19 cellular contexts compared by ENCODE assay signal in the genomic region with DNA sequence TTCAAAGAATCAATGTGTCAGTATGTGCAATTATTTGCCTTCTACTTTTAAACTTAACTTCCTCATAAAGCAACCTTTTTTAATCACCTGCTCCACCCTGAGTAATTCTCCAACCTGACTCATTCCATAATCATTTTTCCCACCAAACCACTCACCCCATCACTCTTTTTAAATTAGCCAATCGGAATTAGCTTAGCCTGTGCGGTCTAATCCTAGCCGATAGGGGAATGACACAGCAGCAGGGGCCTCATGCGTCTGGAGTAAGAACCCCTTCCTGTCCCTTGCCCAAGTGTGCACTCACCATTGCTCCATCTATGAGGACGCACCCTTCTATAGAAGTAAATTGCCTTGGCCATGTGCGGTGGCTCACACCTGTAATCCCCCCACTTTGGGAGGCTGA. TPM values are rescaled to one million over a fixed set of nuclear protein-coding genes. Genes with fewer than 3 reads are reported as not detected.
A peak's percentile ranks its signal among the peaks of the same experiment; 100 is the strongest.
DNase-seq lines count a peak whose midpoint lies in the region; ATAC-seq and TF ChIP-seq lines count a peak whose summit lies in the region.
"Had no signal": no experiment of that assay in that cellular context is flagged by ENCODE, and none has a peak within 500 bp of the region (broad histone marks: within the 10 kb centered on the region; RNA-seq: fewer than 3 reads in every experiment).

No MANE protein-coding gene starts in this region.

- H3K4me3 ChIP-seq in RWPE2 (ENCODE audit: severe bottlenecking) (no peak overlapping the region), epithelial cell of proximal tubule (ENCODE audit: low read depth, low read length) (no peak overlapping the region)
- H3K4me3 ChIP-seq: BLaER1 treated with 17β-estradiol and CSF1 and Interleukin-3, amounts not matched to agents 10 nM and 100 nM; gastroesophageal sphincter; sigmoid colon had no signal

- no peaks in the 10 kb centered on the region for H3K9me3 Mint-ChIP-seq in activated CD4-positive, alpha-beta memory T cell treated with anti-CD3 and anti-CD28 coated beads for 36 hours

- no peak overlapping the region for H3K4me3 Mint-ChIP-seq in activated CD4-positive, alpha-beta memory T cell treated with anti-CD3 and anti-CD28 coated beads for 36 hours

- peaks cover 18% of the 10 kb centered on the region for H3K4me1 Mint-ChIP-seq in activated CD4-positive, alpha-beta memory T cell treated with anti-CD3 and anti-CD28 coated beads for 36 hours (ENCODE audit: low read depth)

- POLR2A ChIA-PET in activated CD4-positive, alpha-beta memory T cell treated with anti-CD3 and anti-CD28 coated beads for 36 hours (lab: Charles Lee) = no interaction called here

- DNase-seq in HS-5 (ENCODE audit: low read depth) = peak; percentile 11
- DNase-seq in RWPE2 (ENCODE audit: low spot score) = no peak
- DNase-seq in epithelial cell of proximal tubule (ENCODE audit: low read depth) = peak; percentile 88
- peak; percentile 91 for DNase-seq in renal cortical epithelial cell (ENCODE audit: low read depth)
- no peak for DNase-seq in activated CD4-positive, alpha-beta memory T cell treated with anti-CD3 and anti-CD28 coated beads for 36 hours
- DNase-seq in NAMALWA (ENCODE audit: low spot score) = no peak
- DNase-seq: activated CD4-positive, alpha-beta T cell treated with anti-CD3 and anti-CD28 coated beads for 4 hours; activated T-cell treated with anti-CD3 and anti-CD28 coated beads, Interleukin-2, amount 50 U/mL, for 1 hour; DMS 273 treated with DMSO at 0.1 percent for 48 hours; mesendoderm; NCI-H1092; occipital lobe; sigmoid colon; stimulated activated CD4-positive, alpha-beta T cell treated with anti-CD3 and anti-CD28 coated beads, Interleukin-4, amount 100 ng/mL, for 24 hours; T-helper 2 cell had no signal

- peaks cover 44% of the 10 kb centered on the region for H3K36me3 Mint-ChIP-seq in activated CD4-positive, alpha-beta memory T cell treated with anti-CD3 and anti-CD28 coated beads for 36 hours

- CTCF ChIA-PET in activated CD4-positive, alpha-beta memory T cell treated with anti-CD3 and anti-CD28 coated beads for 36 hours (lab: Charles Lee) = no interaction called here

- H3K4me1 ChIP-seq in RWPE2 (ENCODE audit: insufficient read depth, poor library complexity, severe bottlenecking) = peaks cover 23% of the 10 kb centered on the region
- H3K4me1 ChIP-seq: gastroesophageal sphincter, sigmoid colon had no signal

- H3K27me3 Mint-ChIP-seq in activated CD4-positive, alpha-beta memory T cell treated with anti-CD3 and anti-CD28 coated beads for 36 hours = no peaks in the 10 kb centered on the region

- ATAC-seq in RWPE2 (ENCODE audit: low read depth) (peak; percentile 45; the same call in 2 of the 3 replicates), HG02642 (IDR thresholded peaks at IDR 0.05; ENCODE audit: poor library complexity, unreplicated experiment) (no peak)
- ATAC-seq: gastroesophageal sphincter, Right ventricle myocardium inferior had no signal

- no peak overlapping the region for H3K27ac Mint-ChIP-seq in activated CD4-positive, alpha-beta memory T cell treated with anti-CD3 and anti-CD28 coated beads for 36 hours

- no peaks in the 10 kb centered on the region for H3K27me3 ChIP-seq in RWPE2 (ENCODE audit: insufficient read depth, poor library complexity, severe bottlenecking)
- H3K27me3 ChIP-seq: BLaER1 treated with 17β-estradiol and CSF1 and Interleukin-3, amounts not matched to agents 10 nM and 100 nM; gastroesophageal sphincter; sigmoid colon had no signal

- TF ChIP-seq CTCF in RWPE2 (IDR thresholded peaks at IDR 0.05; ENCODE audit: poor library complexity, severe bottlenecking) (no peak), epithelial cell of proximal tubule (conservative IDR thresholded peaks at IDR 0.05; ENCODE audit: low read depth, low read length) (peak; percentile 22)

- intact Hi-C loops in activated CD4-positive, alpha-beta memory T cell treated with anti-CD3 and anti-CD28 coated beads for 36 hours (cut with micrococcal nuclease) = no loop called here

- H3K36me3 ChIP-seq in RWPE2 (ENCODE audit: low read depth) = peaks cover 6% of the 10 kb centered on the region

- peak overlapping the region; percentile 49 for H3K27ac ChIP-seq in RWPE2 (ENCODE audit: poor library complexity, severe bottlenecking)
- H3K27ac ChIP-seq: BLaER1 treated with 17β-estradiol and CSF1 and Interleukin-3, amounts not matched to agents 10 nM and 100 nM; gastroesophageal sphincter; sigmoid colon had no signal

- no peaks in the 10 kb centered on the region for H3K9me3 ChIP-seq in RWPE2 (ENCODE audit: severe bottlenecking)
- H3K9me3 ChIP-seq: gastroesophageal sphincter, sigmoid colon had no signal

RNA-seq across cellular contexts. Expression of gene ZNF83, which starts 27.4 kb away (rescaled TPM):
- total RNA-seq in epithelial cell of proximal tubule (21.8 and 46.5 TPM in 2 replicates), renal cortical epithelial cell (68.8 and 165 TPM in 2 replicates)
- 10 to 100 TPM; 28.7 to 31.2 TPM for total RNA-seq in activated CD4-positive, alpha-beta memory T cell treated with anti-CD3 and anti-CD28 coated beads for 36 hours

Comparison
In these comparisons a context has a peak if more than half of its experiments do, and no peak if none do; other contexts are left out.
1. DNase-seq: peak in HS-5 (single experiment), epithelial cell of proximal tubule (single experiment) and renal cortical epithelial cell (single experiment); none in RWPE2 (single experiment), activated CD4-positive, alpha-beta memory T cell treated with anti-CD3 and anti-CD28 coated beads for 36 hours (single experiment) and NAMALWA (single experiment).